In the genomic region with DNA sequence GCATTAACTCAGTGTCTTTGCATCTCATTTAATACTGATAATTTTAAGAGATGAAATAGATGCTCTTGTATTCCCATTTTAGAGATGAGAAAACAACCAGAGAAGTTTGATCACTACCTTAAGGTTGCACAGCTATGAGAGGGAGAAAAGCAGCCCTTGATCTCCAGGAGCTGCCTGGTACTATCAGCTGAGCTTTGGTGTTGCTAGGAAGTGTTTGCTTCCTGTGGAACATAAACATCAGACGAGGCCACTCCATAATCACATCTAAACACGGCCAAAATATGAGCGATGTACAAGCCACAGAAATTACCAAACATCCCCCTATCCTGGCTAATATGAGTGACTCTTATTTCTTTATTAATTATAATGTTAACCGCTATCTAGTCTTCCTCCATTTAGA, we compare ENCODE assay signal across 1 cellular context.
TF ChIP-seq lines count a peak whose summit lies in the region.

No MANE protein-coding gene starts in this region.

TF ChIP-seq in IMR-90, 13 proteins besides CTCF, POLR2A, EP300 and RAD21 (continued from another document):
- TF ChIP-seq, protein P1, sequence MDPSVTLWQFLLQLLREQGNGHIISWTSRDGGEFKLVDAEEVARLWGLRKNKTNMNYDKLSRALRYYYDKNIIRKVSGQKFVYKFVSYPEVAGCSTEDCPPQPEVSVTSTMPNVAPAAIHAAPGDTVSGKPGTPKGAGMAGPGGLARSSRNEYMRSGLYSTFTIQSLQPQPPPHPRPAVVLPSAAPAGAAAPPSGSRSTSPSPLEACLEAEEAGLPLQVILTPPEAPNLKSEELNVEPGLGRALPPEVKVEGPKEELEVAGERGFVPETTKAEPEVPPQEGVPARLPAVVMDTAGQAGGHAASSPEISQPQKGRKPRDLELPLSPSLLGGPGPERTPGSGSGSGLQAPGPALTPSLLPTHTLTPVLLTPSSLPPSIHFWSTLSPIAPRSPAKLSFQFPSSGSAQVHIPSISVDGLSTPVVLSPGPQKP (IDR thresholded peaks at IDR 0.05; ENCODE audit: borderline replicate concordance, low read depth, low read length): no peak
TF ChIP-seq in IMR-90: peak in this region for 0.
